Comparison of ENCODE assay signal across 15 cellular contexts in genomic region chr6:123439371-123439770, GRCh38.
DNase-seq lines count a peak whose midpoint lies in the region; ATAC-seq and TF ChIP-seq lines count a peak whose summit lies in the region.
"Had no signal": no experiment of that assay in that cellular context is flagged by ENCODE, and none has a peak within 500 bp of the region (broad histone marks: within the 10 kb centered on the region; RNA-seq: fewer than 3 reads in every experiment).

No MANE protein-coding gene starts in this region.

- H3K4me2 ChIP-seq in PC-9, result no peak overlapping the region

- in situ Hi-C loops in gastrocnemius medialis (cut with MboI; ENCODE audit: low sequenced_read_pairs in 4 of 4), result no loop called here

- peak; percentile 72 to 86 (median 82) for ATAC-seq in heart left ventricle
- ATAC-seq in gastrocnemius medialis, result peak in 1 of 2 donors; percentile 32
- ATAC-seq: CD8-positive, alpha-beta T cell; HepG2 had no signal

- H2AFZ ChIP-seq in PC-9, result peak overlapping the region; percentile 67; the same call in 1 of the 2 replicates

- H3K9me3 ChIP-seq in PC-9 (ENCODE audit: insufficient read depth, low read depth), result no peaks in the 10 kb centered on the region; the same call in 1 of the 2 replicates
- H3K9me3 ChIP-seq in heart left ventricle, result peaks cover 0 to 11% (median 0%) of the 10 kb centered on the region in 12 donors
- H3K9me3 ChIP-seq in right atrium auricular region, result no peaks in the 10 kb centered on the region
- H3K9me3 ChIP-seq in gastrocnemius medialis, result no peaks in the 10 kb centered on the region

- H3K4me3 ChIP-seq in PC-9 (no peak overlapping the region), heart left ventricle (peak overlapping the region; percentile 34 to 63 (median 54)), right atrium auricular region (peak overlapping the region; percentile 20 to 32), gastrocnemius medialis (no peak overlapping the region)

- no peaks in the 10 kb centered on the region for H3K9me2 ChIP-seq in PC-9 (ENCODE audit: insufficient read depth)

- H3F3A ChIP-seq in PC-9 (ENCODE audit: insufficient read depth, low read depth), result no peaks in the 10 kb centered on the region

- TF ChIP-seq POLR2A in heart left ventricle (IDR thresholded peaks at IDR 0.05) (peak in 1 of 2 donors; percentile 29), gastrocnemius medialis (IDR thresholded peaks at IDR 0.05) (no peak)

- no peaks in the 10 kb centered on the region for H4K20me1 ChIP-seq in PC-9 (ENCODE audit: insufficient read depth)

- H3K36me3 ChIP-seq in PC-9 (ENCODE audit: low read depth) (no peaks in the 10 kb centered on the region), heart left ventricle (no peaks in the 10 kb centered on the region), right atrium auricular region (no peaks in the 10 kb centered on the region), gastrocnemius medialis (no peaks in the 10 kb centered on the region)

- no peak for DNase-seq in PC-9
- peak in 3 of 5 donors; percentile 37 to 41 (median 39) for DNase-seq in heart left ventricle
- DNase-seq in right atrium auricular region (ENCODE audit: low spot score), result no peak
- DNase-seq in gastrocnemius medialis, result no peak
- DNase-seq in activated CD4-positive, alpha-beta memory T cell treated with anti-CD3 and anti-CD28 coated beads, Interleukin-2, amount 10 ng/mL, durations not matched to agents 7 days and 5 days, result no peak
- no peak for DNase-seq in activated CD4-positive, alpha-beta T cell treated with anti-CD3 and anti-CD28 coated beads for 1 hour
- no peak for DNase-seq in activated gamma-delta T cell treated with Interleukin-2 at 50 U/mL for 16 hours
- DNase-seq: CD8-positive, alpha-beta T cell; COR-L47; DMS153; GF-D8; HCEC 1CT; HFFc6 had no signal

- H3K4me1 ChIP-seq in PC-9 (replicated peaks; ENCODE audit: insufficient read depth) (no peaks in the 10 kb centered on the region), heart left ventricle (peaks cover 0 to 7% (median 0%) of the 10 kb centered on the region in 12 donors), right atrium auricular region (no peaks in the 10 kb centered on the region), gastrocnemius medialis (peaks cover 50 to 52% of the 10 kb centered on the region in 2 donors)

- intact Hi-C loops in PC-9 (cut with micrococcal nuclease; ENCODE audit: unreplicated experiment), result no loop called here
- intact Hi-C loops in heart left ventricle (cut with DNase I), result loop anchor here in 1 of 10 donors (10.0 kb wide), 1 partner anchor 185 kb away; no protein-coding TSS in a partner anchor
- intact Hi-C loops in gastrocnemius medialis (cut with DNase I; ENCODE audit: low total_unique reads), result no loop called here

- H3K9me3 Mint-ChIP-seq in activated CD4-positive, alpha-beta memory T cell treated with anti-CD3 and anti-CD28 coated beads, Interleukin-2, amount 10 ng/mL, durations not matched to agents 7 days and 5 days, result no peaks in the 10 kb centered on the region

- BruUV-seq in PC-9 (replicated peaks; lab: Mats Ljungman, UMichigan), result no TSS peak

- H3K27ac ChIP-seq in PC-9 (no peak overlapping the region), heart left ventricle (peak overlapping the region; percentile 59 to 95 (median 80)), right atrium auricular region (peak overlapping the region in 1 of 2 donors; percentile 69), gastrocnemius medialis (peak overlapping the region; percentile 53 to 82 (median 68))

- 15 to 33% (median 23%) methylated on average over 3 of the region's 3 CpGs for WGBS in heart left ventricle, 4 donors

- H3K27me3 ChIP-seq in PC-9 (ENCODE audit: insufficient read depth, low read depth) (no peaks in the 10 kb centered on the region), heart left ventricle (no peaks in the 10 kb centered on the region), right atrium auricular region (no peaks in the 10 kb centered on the region), gastrocnemius medialis (no peaks in the 10 kb centered on the region)

- H3K36me3 Mint-ChIP-seq in activated CD4-positive, alpha-beta memory T cell treated with anti-CD3 and anti-CD28 coated beads, Interleukin-2, amount 10 ng/mL, durations not matched to agents 7 days and 5 days (ENCODE audit: low read depth), result no peaks in the 10 kb centered on the region
- H3K36me3 Mint-ChIP-seq: CD14-positive monocyte; CD8-positive, alpha-beta T cell had no signal

- no peaks in the 10 kb centered on the region for H3K79me2 ChIP-seq in PC-9 (ENCODE audit: low read depth)

- H3K4me3 Mint-ChIP-seq in activated CD4-positive, alpha-beta memory T cell treated with anti-CD3 and anti-CD28 coated beads, Interleukin-2, amount 10 ng/mL, durations not matched to agents 7 days and 5 days, result no peak overlapping the region
- H3K4me3 Mint-ChIP-seq: CD14-positive monocyte; CD8-positive, alpha-beta T cell; HFFc6 had no signal

- CTCF ChIA-PET in PC-9 (lab: Charles Lee), result no interaction called here
- CTCF ChIA-PET in activated CD4-positive, alpha-beta memory T cell treated with anti-CD3 and anti-CD28 coated beads, Interleukin-2, amount 10 ng/mL, durations not matched to agents 7 days and 5 days (lab: Charles Lee), result no interaction called here

- TF ChIP-seq CTCF in PC-9 (conservative IDR thresholded peaks at IDR 0.05), result no peak
- no peak for TF ChIP-seq CTCF in heart left ventricle (IDR thresholded peaks at IDR 0.05)
- no peak for TF ChIP-seq CTCF in right atrium auricular region (IDR thresholded peaks at IDR 0.05)
- TF ChIP-seq CTCF in gastrocnemius medialis (IDR thresholded peaks at IDR 0.05 in 4 of 5, conservative IDR thresholded peaks at IDR 0.05 in 1 of 5), result no peak

- no peaks in the 10 kb centered on the region for H3K27me3 Mint-ChIP-seq in activated CD4-positive, alpha-beta memory T cell treated with anti-CD3 and anti-CD28 coated beads, Interleukin-2, amount 10 ng/mL, durations not matched to agents 7 days and 5 days

- POLR2A ChIA-PET in PC-9 (lab: Charles Lee; ENCODE audit: unreplicated experiment), result no interaction called here
- POLR2A ChIA-PET in activated CD4-positive, alpha-beta memory T cell treated with anti-CD3 and anti-CD28 coated beads, Interleukin-2, amount 10 ng/mL, durations not matched to agents 7 days and 5 days (lab: Charles Lee), result no interaction called here

- H3K4me1 Mint-ChIP-seq in activated CD4-positive, alpha-beta memory T cell treated with anti-CD3 and anti-CD28 coated beads, Interleukin-2, amount 10 ng/mL, durations not matched to agents 7 days and 5 days, result no peaks in the 10 kb centered on the region
- H3K4me1 Mint-ChIP-seq: CD14-positive monocyte had no signal

- H3K27ac Mint-ChIP-seq in activated CD4-positive, alpha-beta memory T cell treated with anti-CD3 and anti-CD28 coated beads, Interleukin-2, amount 10 ng/mL, durations not matched to agents 7 days and 5 days, result no peak overlapping the region
- H3K27ac Mint-ChIP-seq: CD14-positive monocyte; CD8-positive, alpha-beta T cell; HFFc6 had no signal

Comparison
In these comparisons a context has a peak if more than half of its experiments do, and no peak if none do; other contexts are left out.
1. DNase-seq: peak in heart left ventricle (3 of 5); none in PC-9 (0 of 2), right atrium auricular region (single experiment), gastrocnemius medialis (0 of 2), activated CD4-positive, alpha-beta memory T cell treated with anti-CD3 and anti-CD28 coated beads, Interleukin-2, amount 10 ng/mL, durations not matched to agents 7 days and 5 days (single experiment), activated CD4-positive, alpha-beta T cell treated with anti-CD3 and anti-CD28 coated beads for 1 hour (single experiment) and activated gamma-delta T cell treated with Interleukin-2 at 50 U/mL for 16 hours (single experiment).
2. H3K4me3 ChIP-seq: peak in heart left ventricle (12 of 12) and right atrium auricular region (2 of 2); none in PC-9 (single experiment) and gastrocnemius medialis (0 of 4).